In genomic region chr4:106256190-106256589, GRCh38 we compare ENCODE assay signal across 24 cellular contexts.
"Had no signal": no experiment of that assay in that cellular context is flagged by ENCODE, and none has a peak within 500 bp of the region (broad histone marks: within the 10 kb centered on the region; RNA-seq: fewer than 3 reads in every experiment).

No MANE protein-coding gene starts in this region.

- H3K36me3 Mint-ChIP-seq: WTC11 had no signal

- H3K4me3 Mint-ChIP-seq: activated CD8-positive, alpha-beta T cell treated with anti-CD3 and anti-CD28 coated beads, Interleukin-2, amount 10 ng/mL, durations not matched to agents 7 days and 5 days; activated naive CD8-positive, alpha-beta T cell; T-helper 1 cell treated with Interleukin-12 subunit alpha and Interleukin-12 subunit beta and Interleukin-4 antibody, amounts not matched to agents 30 μg/mL and 1 μg/mL, for 36 hours; WTC11 had no signal

- H3K9me3 Mint-ChIP-seq: T-helper 1 cell treated with Interleukin-12 subunit alpha and Interleukin-12 subunit beta and Interleukin-4 antibody, amounts not matched to agents 30 μg/mL and 1 μg/mL, for 36 hours; WTC11 had no signal

- ATAC-seq: activated CD8-positive, alpha-beta T cell treated with anti-CD3 and anti-CD28 coated beads, Interleukin-2, amount 10 ng/mL, durations not matched to agents 7 days and 5 days; Panc1; WTC11 had no signal

- DNase-seq: activated CD4-positive, alpha-beta T cell treated with anti-CD3 and anti-CD28 coated beads for 48 hours; activated CD4-positive, alpha-beta T cell treated with anti-CD3 and anti-CD28 coated beads, Interleukin-2, amount 50 U/mL, for 4 hours; activated CD4-positive, CD25-positive, alpha-beta regulatory T cell treated with anti-CD3 and anti-CD28 coated beads, Interleukin-2, amount 50 U/mL, for 72 hours; activated CD8-positive, alpha-beta memory T cell treated with anti-CD3 and anti-CD28 coated beads, Interleukin-2, amount 50 U/mL, for 48 hours; activated CD8-positive, alpha-beta T cell treated with anti-CD3 and anti-CD28 coated beads, Interleukin-2, amount 10 ng/mL, durations not matched to agents 7 days and 5 days; activated naive CD4-positive, alpha-beta T cell treated with Interleukin-2 at 50 U/mL for 16 hours; activated T-cell treated with anti-CD3 and anti-CD28 coated beads, Interleukin-2, amount 50 U/mL, for 1 hour; Karpas-422; MM.1S; NCI-H1105; NCI-H1436; NCI-H1694 treated with DMSO at 0.1 percent for 48 hours; NCI-H2029 treated with DMSO at 0.1 percent for 48 hours; NCI-H345; NCI-H510A; NCI-H526 treated with DMSO at 0.1 percent for 48 hours; NCI-H82; OCI-M1; RPMI8226; SHP77 treated with DMSO at 0.1 percent for 48 hours had no signal

- H3K27me3 Mint-ChIP-seq: activated naive CD8-positive, alpha-beta T cell had no signal

- H3K27ac Mint-ChIP-seq: activated CD8-positive, alpha-beta T cell treated with anti-CD3 and anti-CD28 coated beads, Interleukin-2, amount 10 ng/mL, durations not matched to agents 7 days and 5 days; activated naive CD8-positive, alpha-beta T cell; T-helper 1 cell treated with Interleukin-12 subunit alpha and Interleukin-12 subunit beta and Interleukin-4 antibody, amounts not matched to agents 30 μg/mL and 1 μg/mL, for 36 hours; WTC11 had no signal
